8 cellular contexts compared by ENCODE assay signal in the genomic region with DNA sequence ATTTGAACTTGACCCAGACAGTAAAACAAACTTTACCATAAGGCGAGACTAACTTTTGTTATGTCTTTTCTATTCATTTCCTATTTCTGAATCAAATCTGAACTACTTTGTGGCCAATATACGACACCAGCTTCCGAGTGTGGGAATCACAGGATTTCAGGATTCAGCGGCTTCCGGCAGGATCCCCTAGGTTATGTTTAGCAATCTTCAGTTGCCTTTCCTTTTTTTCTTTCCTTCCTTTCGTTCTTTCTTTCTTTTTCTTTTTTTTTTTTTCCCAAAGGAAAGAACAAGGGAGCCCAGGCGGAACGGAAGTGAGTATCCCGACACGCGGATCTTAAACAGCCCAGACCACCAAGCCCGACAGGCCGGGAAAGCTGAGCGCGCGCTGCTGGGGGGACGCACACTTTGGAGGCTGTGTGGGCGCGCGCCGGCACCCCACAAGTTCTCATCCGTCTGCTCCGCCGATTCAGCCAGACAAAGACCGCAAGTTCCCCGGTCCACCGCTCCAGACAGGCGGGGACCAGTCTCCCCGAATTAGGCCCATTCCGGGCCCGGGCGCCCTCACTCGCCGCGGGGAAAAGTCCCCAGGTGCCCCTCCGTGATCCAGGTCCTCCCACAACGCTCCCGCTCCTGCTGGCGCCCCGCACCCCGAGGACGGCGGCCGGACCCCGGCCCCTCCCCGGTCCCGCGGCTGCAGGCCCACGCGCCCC.
DNase-seq lines count a peak whose midpoint lies in the region; ATAC-seq and TF ChIP-seq lines count a peak whose summit lies in the region.

No MANE protein-coding gene starts in this region.

- peak; percentile 7 to 10 for DNase-seq in activated CD4-positive, alpha-beta T cell treated with anti-CD3 and anti-CD28 coated beads, Interleukin-2, amount 50 U/mL, for 24 hours (ENCODE audit: low read depth in 1 of 2, low spot score in 1 of 2)
- peak; percentile 62 to 66 (median 64) for DNase-seq in effector memory CD8-positive, alpha-beta T cell
- DNase-seq in tibial artery (no peak), iPS-NIHi7 (ENCODE audit: extremely low spot score) (no peak)

- peaks cover 9 to 13% of the 10 kb centered on the region in 2 donors for H3K4me1 Mint-ChIP-seq in effector memory CD8-positive, alpha-beta T cell (ENCODE audit: low read depth in 2 of 2)

- peaks cover 5 to 8% of the 10 kb centered on the region in 2 donors for H3K27me3 Mint-ChIP-seq in effector memory CD8-positive, alpha-beta T cell

- peak; percentile 29 for ATAC-seq in HG03432 (IDR thresholded peaks at IDR 0.05; ENCODE audit: unreplicated experiment)
- peak; percentile 61 for ATAC-seq in effector memory CD8-positive, alpha-beta T cell (replicated peaks)
- ATAC-seq in GM19463 (IDR thresholded peaks at IDR 0.05; ENCODE audit: unreplicated experiment): no peak

- no peak for TF ChIP-seq CTCF in tibial artery (IDR thresholded peaks at IDR 0.05)

- H3K36me3 Mint-ChIP-seq in effector memory CD8-positive, alpha-beta T cell (ENCODE audit: insufficient read depth): peaks cover 25% of the 10 kb centered on the region

- peak overlapping the region; percentile 94 to 95 for H3K27ac Mint-ChIP-seq in effector memory CD8-positive, alpha-beta T cell

- H3K4me1 ChIP-seq in ES-I3 (ENCODE audit: insufficient read depth, low read length) (no peaks in the 10 kb centered on the region), muscle layer of colon (ENCODE audit: insufficient read depth, low read length) (peaks cover under 1% of the 10 kb centered on the region), tibial artery (peaks cover 0 to 39% (median 19%) of the 10 kb centered on the region in 4 donors)

- intact Hi-C loops in tibial artery (cut with DNase I; ENCODE audit: low total_unique reads): no loop called here

- H3K36me3 ChIP-seq in ES-I3 (ENCODE audit: insufficient read depth, low read length): no peaks in the 10 kb centered on the region
- no peaks in the 10 kb centered on the region for H3K36me3 ChIP-seq in muscle layer of colon (ENCODE audit: insufficient read depth, low read length)
- H3K36me3 ChIP-seq in tibial artery: peaks cover 0 to 5% (median 0%) of the 10 kb centered on the region in 3 donors

- H3K9me3 Mint-ChIP-seq in effector memory CD8-positive, alpha-beta T cell: no peaks in the 10 kb centered on the region

- H3K9ac ChIP-seq in ES-I3 (ENCODE audit: low read depth, low read length) (peak overlapping the region; percentile 90), muscle layer of colon (ENCODE audit: low read length) (no peak overlapping the region)

- peak overlapping the region; percentile 89 to 92 for H3K4me3 Mint-ChIP-seq in effector memory CD8-positive, alpha-beta T cell

- peak overlapping the region; percentile 62 to 65 for H3K4me3 ChIP-seq in muscle layer of colon (ENCODE audit: low read depth in 1 of 2, low read length in 2 of 2)
- peak overlapping the region; percentile 69 to 71 for H3K4me3 ChIP-seq in tibial artery

- H3K27me3 ChIP-seq in muscle layer of colon (ENCODE audit: control insufficient read depth in 1 of 2, insufficient read depth in 2 of 2, low read length in 2 of 2) (no peaks in the 10 kb centered on the region), tibial artery (no peaks in the 10 kb centered on the region)

- H3K27ac ChIP-seq in muscle layer of colon (ENCODE audit: low read depth, low read length) (no peak overlapping the region), tibial artery (peak overlapping the region; percentile 82 to 85)

- H3K9me3 ChIP-seq in ES-I3 (ENCODE audit: control insufficient read depth, insufficient read depth, low read length) (no peaks in the 10 kb centered on the region), muscle layer of colon (ENCODE audit: low read length) (no peaks in the 10 kb centered on the region), tibial artery (no peaks in the 10 kb centered on the region)

Comparison
In these comparisons a context has a peak if more than half of its experiments do, and no peak if none do; other contexts are left out.
1. DNase-seq: peak in activated CD4-positive, alpha-beta T cell treated with anti-CD3 and anti-CD28 coated beads, Interleukin-2, amount 50 U/mL, for 24 hours (2 of 2) and effector memory CD8-positive, alpha-beta T cell (3 of 3); none in tibial artery (0 of 2) and iPS-NIHi7 (single experiment).